In the genomic region with DNA sequence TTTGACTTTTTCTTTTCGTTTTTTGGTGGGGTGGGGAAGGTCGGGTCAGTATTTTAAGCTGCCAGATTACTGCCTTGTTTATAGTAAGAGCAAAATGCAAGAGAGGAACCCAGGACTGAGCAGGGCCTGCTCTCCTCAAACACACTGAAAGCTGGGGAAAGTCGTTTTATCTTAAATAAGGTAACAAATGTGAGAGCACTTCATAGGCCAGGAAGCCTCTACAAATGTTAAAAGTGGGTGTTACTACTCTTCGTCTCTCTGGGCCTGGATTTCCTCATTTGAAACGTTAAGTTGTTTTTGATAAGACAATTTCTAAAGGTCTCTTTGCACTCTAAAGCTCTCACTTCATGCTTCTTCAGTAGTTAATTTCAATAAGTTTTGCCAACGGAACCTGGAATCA, we compare ENCODE assay signal across 25 cellular contexts. TPM values are rescaled to one million over a fixed set of nuclear protein-coding genes. Genes with fewer than 3 reads are reported as not detected.
"Had no signal": no experiment of that assay in that cellular context is flagged by ENCODE, and none has a peak within 500 bp of the region (broad histone marks: within the 10 kb centered on the region; RNA-seq: fewer than 3 reads in every experiment).

No MANE protein-coding gene starts in this region.

- DNase-seq: activated CD4-positive, alpha-beta memory T cell treated with anti-CD3 and anti-CD28 coated beads for 36 hours; activated CD4-positive, alpha-beta T cell treated with anti-CD3 and anti-CD28 coated beads for 48 hours; activated CD4-positive, CD25-positive, alpha-beta regulatory T cell; activated gamma-delta T cell; activated naive CD8-positive, alpha-beta T cell treated with anti-CD3 and anti-CD28 coated beads for 36 hours; dorsolateral prefrontal cortex; effector memory CD8-positive, alpha-beta T cell; glutamatergic neuron; immature natural killer cell; nephron progenitor cell; occipital lobe; retina; stimulated activated CD4-positive, alpha-beta T cell treated with anti-CD3 and anti-CD28 coated beads, Interleukin-4, amount 100 ng/mL, for 1 hour; T-helper 17 cell; thyroid gland; upper lobe of right lung had no signal

- H3K4me3 ChIP-seq: dorsolateral prefrontal cortex, hepatocyte, thyroid gland, upper lobe of right lung had no signal

- H3K27me3 ChIP-seq: dorsolateral prefrontal cortex, hepatocyte, thyroid gland, upper lobe of right lung had no signal

- H3K36me3 Mint-ChIP-seq: activated CD4-positive, alpha-beta memory T cell treated with anti-CD3 and anti-CD28 coated beads for 36 hours; activated naive CD8-positive, alpha-beta T cell treated with anti-CD3 and anti-CD28 coated beads for 36 hours; immature natural killer cell had no signal

- H3K27ac Mint-ChIP-seq: activated CD4-positive, alpha-beta memory T cell treated with anti-CD3 and anti-CD28 coated beads for 36 hours; activated naive CD8-positive, alpha-beta T cell treated with anti-CD3 and anti-CD28 coated beads for 36 hours; effector memory CD8-positive, alpha-beta T cell; immature natural killer cell; nephron progenitor cell; progenitor cell of endocrine pancreas; T-helper 17 cell had no signal

- H3K9me3 Mint-ChIP-seq: activated CD4-positive, alpha-beta memory T cell treated with anti-CD3 and anti-CD28 coated beads for 36 hours; central memory CD8-positive, alpha-beta T cell; effector memory CD8-positive, alpha-beta T cell; immature natural killer cell; nephron progenitor cell had no signal

- H3K9me3 ChIP-seq: thyroid gland, upper lobe of right lung had no signal

- H3K27me3 Mint-ChIP-seq: activated naive CD8-positive, alpha-beta T cell treated with anti-CD3 and anti-CD28 coated beads for 36 hours; progenitor cell of endocrine pancreas had no signal

- H3K27ac ChIP-seq: dorsolateral prefrontal cortex, hepatocyte, thyroid gland, upper lobe of right lung had no signal

- ATAC-seq: effector memory CD8-positive, alpha-beta T cell; esophagus mucosa; left lobe of liver; T-helper 17 cell; upper lobe of right lung had no signal

- H3K4me1 Mint-ChIP-seq: central memory CD8-positive, alpha-beta T cell; immature natural killer cell; T-helper 17 cell had no signal

- H3K4me3 Mint-ChIP-seq: activated CD4-positive, alpha-beta memory T cell treated with anti-CD3 and anti-CD28 coated beads for 36 hours; activated naive CD8-positive, alpha-beta T cell treated with anti-CD3 and anti-CD28 coated beads for 36 hours; central memory CD8-positive, alpha-beta T cell; effector memory CD8-positive, alpha-beta T cell; immature natural killer cell; nephron progenitor cell; T-helper 17 cell had no signal

RNA-seq across cellular contexts. Expression of a gene that starts 33.8 kb away (rescaled TPM):
- total RNA-seq: activated CD4-positive, alpha-beta memory T cell treated with anti-CD3 and anti-CD28 coated beads for 36 hours; activated naive CD8-positive, alpha-beta T cell treated with anti-CD3 and anti-CD28 coated beads for 36 hours; dorsolateral prefrontal cortex; endothelial cell of umbilical vein; frontal cortex; kidney epithelial cell; left lobe of liver; occipital lobe; subcutaneous adipose tissue; thyroid gland; upper lobe of right lung had no signal
